ENCODE assay signal across 8 cellular contexts in the genomic region with DNA sequence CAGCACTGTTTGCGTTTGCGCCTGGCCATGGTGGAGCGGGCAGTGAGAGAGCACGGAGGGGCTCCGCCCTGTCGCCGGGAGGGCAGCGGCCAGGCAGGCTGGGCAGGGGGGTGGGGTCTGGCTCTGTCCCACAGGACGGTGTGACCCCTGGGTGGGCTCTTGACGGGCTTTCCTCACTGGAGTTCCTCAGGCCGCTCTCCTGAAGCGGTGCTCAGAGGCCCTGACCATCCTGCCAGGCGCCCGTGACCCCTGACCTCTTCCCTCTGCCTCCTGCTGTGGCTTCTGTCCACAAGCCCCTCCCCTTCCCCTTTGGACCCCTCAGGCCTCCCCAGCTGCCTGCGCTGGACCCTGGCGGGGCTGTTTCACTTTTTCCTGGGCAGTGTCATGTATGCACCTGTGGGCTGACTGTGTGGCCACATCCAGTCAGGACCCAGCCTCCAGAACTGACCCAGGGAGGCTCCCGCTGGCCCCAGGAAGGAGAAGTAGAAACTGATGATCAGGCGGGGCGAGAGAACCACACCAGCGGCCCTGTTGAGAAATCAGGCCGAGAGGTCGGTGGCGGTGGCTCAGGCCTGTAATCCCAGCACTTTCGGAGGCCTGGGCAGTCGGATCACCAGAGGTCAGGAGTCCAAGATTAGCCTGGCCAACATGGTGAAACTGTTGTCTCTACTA. TPM values are rescaled to one million over a fixed set of nuclear protein-coding genes. Genes with fewer than 3 reads are reported as not detected.
DNase-seq lines count a peak whose midpoint lies in the region; ATAC-seq and TF ChIP-seq lines count a peak whose summit lies in the region.

No MANE protein-coding gene starts in this region.

- WGBS in lower leg skin, 2 donors: 43 to 49% methylated on average over 16 to 22 of the region's 25 CpGs

- peaks cover 37% of the 10 kb centered on the region for H3K36me3 ChIP-seq in A673 (ENCODE audit: insufficient read depth, low read length, poor library complexity, severe bottlenecking)
- peaks cover 7% of the 10 kb centered on the region for H3K36me3 ChIP-seq in breast epithelium
- peaks cover 42% of the 10 kb centered on the region for H3K36me3 ChIP-seq in upper lobe of right lung

- CTCF ChIA-PET in A673 (lab: Charles Lee): interaction anchor here (0.6 kb wide), 1 partner anchor 8 kb away, joined by 4 read pairs; no protein-coding TSS in a partner anchor

- peaks cover 12 to 24% (median 18%) of the 10 kb centered on the region in 3 donors for H3K4me1 Mint-ChIP-seq in IgD-negative memory B cell

- ATAC-seq in upper lobe of right lung (peak; percentile 60), GM21737 (IDR thresholded peaks at IDR 0.05; ENCODE audit: unreplicated experiment) (no peak)

- peaks cover 4% of the 10 kb centered on the region for H3K36me3 Mint-ChIP-seq in IgD-negative memory B cell

- peak overlapping the region; percentile 80 for H3K27ac ChIP-seq in A673 (ENCODE audit: low read depth, low read length, poor library complexity, severe bottlenecking)
- H3K27ac ChIP-seq in breast epithelium: peak overlapping the region; percentile 86 to 87
- peak overlapping the region; percentile 87 for H3K27ac ChIP-seq in upper lobe of right lung

- POLR2A ChIA-PET in A673 (lab: Charles Lee; ENCODE audit: low non-redundant PET): no interaction called here

- H3K27ac Mint-ChIP-seq in IgD-negative memory B cell: peak overlapping the region; percentile 71 to 80 (median 74)

- no peak for DNase-seq in A673 (ENCODE audit: low spot score)
- DNase-seq in breast epithelium (ENCODE audit: low spot score in 2 of 2): no peak
- peak in 1 of 2 donors; percentile 52 for DNase-seq in lower leg skin (ENCODE audit: low spot score in 2 of 2)
- DNase-seq in upper lobe of right lung: peak; percentile 84
- DNase-seq in COLO668 (lab: John Stamatoyannopoulos, UW; ENCODE audit: unreplicated experiment): no peak
- no peak for DNase-seq in NCI-H69 (lab: John Stamatoyannopoulos, UW)

- H3K4me1 ChIP-seq in A673 (ENCODE audit: insufficient read depth, low read length, poor library complexity, severe bottlenecking): peaks cover 18% of the 10 kb centered on the region
- H3K4me1 ChIP-seq in breast epithelium: peaks cover 12% of the 10 kb centered on the region in 2 donors
- peaks cover 23% of the 10 kb centered on the region for H3K4me1 ChIP-seq in upper lobe of right lung

- TF ChIP-seq CTCF in A673 (conservative IDR thresholded peaks at IDR 0.05; ENCODE audit: low read depth, low read length): no peak
- TF ChIP-seq CTCF in breast epithelium (IDR thresholded peaks at IDR 0.05): no peak
- no peak for TF ChIP-seq CTCF in lower leg skin (IDR thresholded peaks at IDR 0.05)
- no peak for TF ChIP-seq CTCF in upper lobe of right lung (IDR thresholded peaks at IDR 0.05)

- TF ChIP-seq POLR2A in breast epithelium (IDR thresholded peaks at IDR 0.05) (no peak), lower leg skin (IDR thresholded peaks at IDR 0.05) (no peak)

- intact Hi-C loops in A673 (cut with micrococcal nuclease; ENCODE audit: unreplicated experiment) (no loop called here), breast epithelium (cut with DNase I; ENCODE audit: low total_unique reads) (no loop called here), lower leg skin (cut with DNase I; ENCODE audit: low total_unique reads) (loop anchor here (5.0 to 10.0 kb wide), 3 partner anchors 139 to 401 kb away; a partner anchor contains a TSS), upper lobe of right lung (cut with DNase I) (loop anchor here (10.0 kb wide), 1 partner anchor 131 kb away; no protein-coding TSS in a partner anchor)

- peak overlapping the region; percentile 76 to 90 (median 85) for H3K4me3 Mint-ChIP-seq in IgD-negative memory B cell

- no TSS peak for BruUV-seq in A673 (replicated peaks; lab: Mats Ljungman, UMichigan)

- H3K27me3 ChIP-seq in A673 (replicated peaks; ENCODE audit: insufficient read depth, low read depth, low read length, poor library complexity) (no peaks in the 10 kb centered on the region), breast epithelium (no peaks in the 10 kb centered on the region), upper lobe of right lung (no peaks in the 10 kb centered on the region)

- H3K4me3 ChIP-seq in A673 (ENCODE audit: low read depth, low read length, poor library complexity, severe bottlenecking) (peak overlapping the region; percentile 96), breast epithelium (peak overlapping the region; percentile 87 to 99 (median 98)), lower leg skin (ENCODE audit: low read depth, poor library complexity, severe bottlenecking) (peak overlapping the region; percentile 68), upper lobe of right lung (peak overlapping the region; percentile 81)

- no peaks in the 10 kb centered on the region for H3K9me3 Mint-ChIP-seq in IgD-negative memory B cell

- H3K9me3 ChIP-seq in A673 (ENCODE audit: low read depth, low read length, poor library complexity, severe bottlenecking) (no peaks in the 10 kb centered on the region), breast epithelium (no peaks in the 10 kb centered on the region), upper lobe of right lung (no peaks in the 10 kb centered on the region)

- no peaks in the 10 kb centered on the region for H3K27me3 Mint-ChIP-seq in IgD-negative memory B cell

RNA-seq across cellular contexts. Expression of a gene that starts 1.2 kb away (rescaled TPM):
- total RNA-seq in A673 (2021) (46.1 and 47.7 TPM in 2 replicates), breast epithelium (10 to 100 TPM; 38.5 to 45.3 (median 44.2) TPM), lower leg skin (10 to 100 TPM; 50.3 to 76.9 (median 58.5) TPM), upper lobe of right lung (58.2 TPM)
- polyA plus RNA-seq in IgD-negative memory B cell: 79.6 TPM

RNA-seq across cellular contexts. Expression of a gene that starts 9.6 kb away (rescaled TPM):
- total RNA-seq in A673 (2021) (26.5 and 27.9 TPM in 2 replicates), breast epithelium (10 to 100 TPM in 2 of 3 donors, 1 to 10 TPM in 1; 8.5 to 12.9 (median 12.5) TPM), lower leg skin (10 to 100 TPM in 3 of 4 donors, 1 to 10 TPM in 1; 9.8 to 13.9 (median 10.2) TPM), upper lobe of right lung (8.8 TPM)
- 8.3 TPM for polyA plus RNA-seq in IgD-negative memory B cell

RNA-seq across cellular contexts. Expression of a gene that starts 11.0 kb away (rescaled TPM):
- total RNA-seq in A673 (2021): 8.4 and 11.7 TPM in 2 replicates
- 11.9 TPM for polyA plus RNA-seq in IgD-negative memory B cell
- 10 to 100 TPM in 1 of 3 donors, 1 to 10 TPM in 1, under 1 TPM in 1; 0.16 to 10.2 (median 5.0) TPM for total RNA-seq in breast epithelium
- 10 to 100 TPM in 2 of 4 donors, 1 to 10 TPM in 2; 5.6 to 14.1 (median 10.8) TPM for total RNA-seq in lower leg skin
- total RNA-seq in upper lobe of right lung: 1.1 TPM

RNA-seq across cellular contexts. Expression of a gene that starts 55.8 kb away (rescaled TPM):
- 13.9 and 16.1 TPM in 2 replicates for total RNA-seq in A673 (2021)
- polyA plus RNA-seq in IgD-negative memory B cell: 1.2 TPM
- total RNA-seq in breast epithelium: 10 to 100 TPM in 2 of 3 donors, 1 to 10 TPM in 1; 7.8 to 21.0 (median 12.5) TPM
- 10 to 100 TPM; 12.1 to 13.9 (median 13.1) TPM for total RNA-seq in lower leg skin
- 7.8 TPM for total RNA-seq in upper lobe of right lung

Comparison
In these comparisons a context has a peak if more than half of its experiments do, and no peak if none do; other contexts are left out.
1. intact Hi-C loops: an anchor here in lower leg skin (5.0 to 10.0 kb wide) and upper lobe of right lung (10.0 kb wide); none called in A673 and breast epithelium.